8 cellular contexts compared by ENCODE assay signal in the genomic region with DNA sequence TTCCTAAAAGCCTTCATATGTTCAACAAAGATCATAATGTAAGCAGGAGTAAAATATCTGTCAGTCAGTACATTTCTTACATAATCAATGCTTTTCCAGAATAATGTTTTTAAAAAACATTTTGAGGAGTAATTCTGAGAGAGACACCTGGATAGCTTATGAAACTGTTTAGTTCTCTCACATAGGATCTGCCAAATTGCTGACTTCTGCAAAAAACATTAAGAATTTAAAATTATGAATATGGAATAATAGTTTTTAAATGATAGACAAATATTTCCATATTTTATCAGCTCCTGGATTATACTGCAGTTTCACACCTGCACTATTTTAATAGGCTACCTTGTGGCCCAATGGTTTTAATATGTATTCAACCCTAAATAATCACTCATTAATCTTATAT.
"Had no signal": no experiment of that assay in that cellular context is flagged by ENCODE, and none has a peak within 500 bp of the region (broad histone marks: within the 10 kb centered on the region; RNA-seq: fewer than 3 reads in every experiment).

No MANE protein-coding gene starts in this region.

- H3K4me3 Mint-ChIP-seq: GM23338, H9 had no signal

- H3K9me3 Mint-ChIP-seq: GM23338 had no signal

- H3K9ac ChIP-seq: KMS-11 had no signal

- H3K4me2 ChIP-seq: GM23338, KMS-11 had no signal

- H3K4me3 ChIP-seq: GM23338 had no signal

- H2AFZ ChIP-seq: GM23338 had no signal

- ATAC-seq: GM23338 had no signal

- H3K27ac Mint-ChIP-seq: GM23338, H9 had no signal

- FAIRE-seq: H1, H54, HTR-8/SVneo had no signal

- DNase-seq: H9, HCEC 1CT, KBM-7 had no signal

- H3K27ac ChIP-seq: KMS-11 had no signal
